Comparison of ENCODE assay signal across 20 cellular contexts in the genomic region with DNA sequence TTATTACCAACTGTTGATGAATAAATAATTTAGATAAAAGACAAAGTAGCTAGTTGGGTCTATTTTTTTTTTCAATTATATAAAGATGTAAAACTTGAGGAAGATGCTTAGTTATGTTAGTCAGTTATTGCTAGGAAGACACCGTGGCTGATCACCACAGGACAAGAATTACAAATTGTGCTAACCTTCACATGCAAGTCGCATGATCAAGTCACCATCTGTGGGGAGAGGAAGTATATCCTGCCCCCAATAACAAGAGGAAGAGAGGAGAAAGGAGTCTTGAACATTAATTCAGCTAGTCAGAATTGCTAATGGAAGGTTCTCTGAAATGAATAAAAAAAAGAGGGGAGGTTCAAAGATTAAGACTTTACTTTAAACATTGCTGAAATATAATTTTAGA. TPM values are rescaled to one million over a fixed set of nuclear protein-coding genes. Genes with fewer than 3 reads are reported as not detected.
DNase-seq lines count a peak whose midpoint lies in the region; ATAC-seq, FAIRE-seq and TF ChIP-seq lines count a peak whose summit lies in the region.
"Had no signal": no experiment of that assay in that cellular context is flagged by ENCODE, and none has a peak within 500 bp of the region (broad histone marks: within the 10 kb centered on the region; RNA-seq: fewer than 3 reads in every experiment).

No MANE protein-coding gene starts in this region.

- CTCF ChIA-PET in K562 (lab: Yijun Ruan, JAX; ENCODE audit: low intra/inter-chr PET ratio) = no interaction called here

- POLR2A ChIA-PET in K562 (lab: Yijun Ruan, JAX) = no interaction called here

- intact Hi-C loops in K562 (cut with micrococcal nuclease) = no loop called here

- 77% methylated on average over 2 of the region's 2 CpGs for WGBS in K562 (ENCODE audit: insufficient coverage, low coverage, missing lambda C conversion rate)

- TF ChIP-seq EP300 in K562 (IDR thresholded peaks at IDR 0.05; ENCODE audit: low read length) = no peak

- no peak for TF ChIP-seq POLR2A in K562 (conservative IDR thresholded peaks at IDR 0.05)

- no peak overlapping the region for H3K9ac ChIP-seq in K562 (ENCODE audit: insufficient read depth in 1 of 2, low read depth in 2 of 2, low read length in 2 of 2)
- H3K9ac ChIP-seq: BLaER1 had no signal

- in situ Hi-C loops in K562 (cut with MboI) = no loop called here

- peaks cover 8% of the 10 kb centered on the region; the same call in 1 of the 3 replicates for H3K36me3 ChIP-seq in K562 (ENCODE audit: control insufficient read depth, insufficient read depth, low read length)
- H3K36me3 ChIP-seq in osteoblast (ENCODE audit: insufficient read depth, low read length) = peaks cover 84% of the 10 kb centered on the region

- H3K4me2 ChIP-seq in K562 (ENCODE audit: insufficient read depth, low read length) (no peak overlapping the region), osteoblast (ENCODE audit: insufficient read depth, low read length) (no peak overlapping the region)
- H3K4me2 ChIP-seq: BLaER1 had no signal

- no peak overlapping the region for H3K27ac ChIP-seq in K562 (ENCODE audit: extremely low read depth, low read depth, low read length)
- H3K27ac ChIP-seq in osteoblast (ENCODE audit: low read depth, low read length) = no peak overlapping the region
- H3K27ac ChIP-seq: BLaER1 had no signal

- H3K4me1 ChIP-seq in K562 (replicated peaks in 1 of 2; ENCODE audit: control insufficient read depth in 2 of 2, insufficient read depth in 2 of 2, low read length in 2 of 2) (no peaks in the 10 kb centered on the region), osteoblast (ENCODE audit: insufficient read depth, low read length) (no peaks in the 10 kb centered on the region)
- H3K4me1 ChIP-seq: BLaER1 had no signal

- H3K79me2 ChIP-seq in K562 (ENCODE audit: control insufficient read depth, insufficient read depth, low read length) (no peaks in the 10 kb centered on the region), osteoblast (ENCODE audit: insufficient read depth, low read length) (peaks cover 72% of the 10 kb centered on the region)

- no peaks in the 10 kb centered on the region for H3K27me3 ChIP-seq in K562 (ENCODE audit: control insufficient read depth in 2 of 2, insufficient read depth in 2 of 2, low read length in 2 of 2)
- no peaks in the 10 kb centered on the region for H3K27me3 ChIP-seq in osteoblast (ENCODE audit: insufficient read depth, low read length)
- H3K27me3 ChIP-seq: BLaER1 had no signal

- TF ChIP-seq CTCF in K562 (IDR thresholded peaks at IDR 0.05 in 2 of 3, conservative IDR thresholded peaks at IDR 0.05 in 1 of 3; ENCODE audit: insufficient read depth in 2 of 3, low read depth in 1 of 3, low read length in 3 of 3) (no peak), osteoblast (IDR thresholded peaks at IDR 0.05; ENCODE audit: extremely low read depth, low read depth, low read length) (no peak)

- BruUV-seq in K562 (replicated peaks; lab: Mats Ljungman, UMichigan) = no TSS peak

- H3K9me3 ChIP-seq in K562 (replicated peaks; ENCODE audit: control insufficient read depth, insufficient read depth, low read depth, low read length) = no peaks in the 10 kb centered on the region
- no peaks in the 10 kb centered on the region for H3K9me3 ChIP-seq in osteoblast (ENCODE audit: low read depth, low read length)

- TF ChIP-seq RAD21 in K562 (CRISPR knock-in tag; conservative IDR thresholded peaks at IDR 0.05 in 1 of 2, IDR thresholded peaks at IDR 0.05 in 1 of 2) = no peak

- no peak overlapping the region for H3K4me3 ChIP-seq in K562
- no peak overlapping the region for H3K4me3 ChIP-seq in osteoblast (ENCODE audit: insufficient read depth, low read length)
- H3K4me3 ChIP-seq: BLaER1, GM12878 had no signal

- peak; percentile 54 for FAIRE-seq in K562 (lab: Jason Lieb, UNC)
- FAIRE-seq: A204.1, GM12878, GM19239, H1 had no signal

- ATAC-seq in K562 (no peak), GM18867 (IDR thresholded peaks at IDR 0.05; ENCODE audit: unreplicated experiment) (no peak), HG02763 (IDR thresholded peaks at IDR 0.05; ENCODE audit: unreplicated experiment) (no peak)
- ATAC-seq: GM12878 had no signal

- H3K9me1 ChIP-seq in K562 (ENCODE audit: control insufficient read depth, insufficient read depth, low read length) = no peaks in the 10 kb centered on the region

- H2AFZ ChIP-seq in K562 (ENCODE audit: low read depth, low read length) (no peak overlapping the region), osteoblast (ENCODE audit: low read length) (no peak overlapping the region)

- H4K20me1 ChIP-seq in K562 (replicated peaks; ENCODE audit: control insufficient read depth, insufficient read depth, low read length) (no peaks in the 10 kb centered on the region), osteoblast (ENCODE audit: insufficient read depth, low read length) (no peaks in the 10 kb centered on the region)
- H4K20me1 ChIP-seq: BLaER1 had no signal

- DNase-seq in MV-4-11 (lab: John Stamatoyannopoulos, UW) (peak; percentile 14), K562 (ENCODE audit: extremely low read depth in 1 of 4, low spot score in 3 of 4) (no peak), osteoblast (ENCODE audit: insufficient read length, low spot score, missing footprints) (peak; percentile 23), AG08396 (ENCODE audit: low spot score) (no peak)
- DNase-seq: ACHN; AML-193; Calu3; CD4-positive, alpha-beta memory T cell; DMS53; DND-41; EL; H9 had no signal

TF ChIP-seq in K562, 482 proteins besides CTCF, POLR2A, EP300 and RAD21:
- TF ChIP-seq PCBP2 (IDR thresholded peaks at IDR 0.05; ENCODE audit: low read depth, low read length, poor library complexity, severe bottlenecking) (no peak), ZNF830 (CRISPR knock-in tag; IDR thresholded peaks at IDR 0.05) (no peak)

RNA-seq across cellular contexts. Expression of gene CPEB2, which starts 52.3 kb away (rescaled TPM):
- 3.0 and 10.5 TPM in 2 replicates for total RNA-seq in K562 (2011; cell fraction: chromatin; rRNA removed; ENCODE audit: low replicate concordance)
- total RNA-seq in K562 (2011; cell fraction: nucleolus; rRNA removed) = 1.3 and 1.5 TPM in 2 replicates
- total RNA-seq in K562 (2011; cell fraction: nucleoplasm; rRNA removed) = 4.0 and 8.7 TPM in 2 replicates
- total RNA-seq in K562 (2014; rRNA removed) = 0.54 and 0.86 TPM in 2 replicates
- 2.1 and 3.0 TPM in 2 replicates for total RNA-seq in K562 (2014; rRNA removed; fragmentation: Illumina TruSeq; extraction: Trizol)
- 1.6 and 2.0 TPM in 2 replicates for total RNA-seq in K562 (2015; rRNA removed; fragmentation: Illumina TruSeq; extraction: Trizol)
- 3.0 and 3.2 TPM in 2 replicates for total RNA-seq in K562 (2021)
- polyA plus RNA-seq in K562 (2011; rRNA removed) = 1.4 and 1.7 TPM in 2 replicates
- polyA plus RNA-seq in K562 (2011; cell fraction: cytosol; rRNA removed) = 0.18 and 0.69 TPM in 2 replicates
- 2.9 and 4.5 TPM in 2 replicates for polyA plus RNA-seq in K562 (2011; cell fraction: nucleus; rRNA removed)
- 1.2 and 1.9 TPM in 2 replicates for polyA plus RNA-seq in K562 (2012)
- 1.3 and 1.9 TPM in 2 replicates for polyA plus RNA-seq in K562 (2014; fragmentation: Illumina TruSeq; extraction: Trizol)
- under 1 TPM; 0.39 to 0.41 TPM for polyA plus RNA-seq in K562 (2014; fragmentation: Nextera tagmentation; extraction: Ambion mirVana)
- 1.0 and 1.1 TPM in 2 replicates for polyA plus RNA-seq in K562 (2014; rRNA removed)
- 3.5 and 3.9 TPM in 2 replicates for polyA minus RNA-seq in K562 (2011; rRNA and poly(A)+ RNA removed)
- 0.86 and 1.5 TPM in 2 replicates for polyA minus RNA-seq in K562 (2011; cell fraction: cytosol; rRNA and poly(A)+ RNA removed)
- polyA minus RNA-seq in K562 (2011; cell fraction: nucleus; rRNA and poly(A)+ RNA removed) = 2.3 and 7.8 TPM in 2 replicates
- 23.9 and 27.7 TPM in 2 replicates for total RNA-seq in osteoblast
- total RNA-seq: G401 had no signal

Comparison
In these comparisons a context has a peak if more than half of its experiments do, and no peak if none do; other contexts are left out.
1. DNase-seq: peak in MV-4-11 (single experiment) and osteoblast (single experiment); none in K562 (0 of 4) and AG08396 (single experiment).